Comparison of ENCODE assay signal across 1 cellular context in the genomic region with DNA sequence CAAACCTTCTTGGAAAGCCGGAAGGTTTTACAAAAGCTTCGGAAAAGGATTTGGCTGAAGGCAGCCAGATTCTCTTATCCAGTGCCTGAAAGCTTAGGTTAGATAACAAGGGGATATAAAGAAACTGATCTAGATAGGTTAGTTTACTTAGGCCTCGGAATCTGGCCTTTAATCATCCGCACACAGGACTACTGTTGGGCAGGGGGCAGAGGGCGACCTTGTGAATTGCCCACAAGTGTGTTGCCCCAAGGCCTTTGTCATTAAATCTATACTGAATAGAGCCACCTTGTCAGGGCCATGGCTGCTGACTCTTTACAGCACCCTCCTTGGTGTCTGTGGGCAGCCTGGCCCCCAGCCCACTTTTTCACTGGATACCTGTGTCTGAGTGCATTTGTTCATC.
TF ChIP-seq lines count a peak whose summit lies in the region.

No MANE protein-coding gene starts in this region.

TF ChIP-seq in GM23338, 12 proteins besides CTCF, POLR2A, EP300 and RAD21:
- TF ChIP-seq, protein P1, sequence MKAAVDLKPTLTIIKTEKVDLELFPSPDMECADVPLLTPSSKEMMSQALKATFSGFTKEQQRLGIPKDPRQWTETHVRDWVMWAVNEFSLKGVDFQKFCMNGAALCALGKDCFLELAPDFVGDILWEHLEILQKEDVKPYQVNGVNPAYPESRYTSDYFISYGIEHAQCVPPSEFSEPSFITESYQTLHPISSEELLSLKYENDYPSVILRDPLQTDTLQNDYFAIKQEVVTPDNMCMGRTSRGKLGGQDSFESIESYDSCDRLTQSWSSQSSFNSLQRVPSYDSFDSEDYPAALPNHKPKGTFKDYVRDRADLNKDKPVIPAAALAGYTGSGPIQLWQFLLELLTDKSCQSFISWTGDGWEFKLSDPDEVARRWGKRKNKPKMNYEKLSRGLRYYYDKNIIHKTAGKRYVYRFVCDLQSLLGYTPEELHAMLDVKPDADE (IDR thresholded peaks at IDR 0.05) = no peak
- TF ChIP-seq STAT1 (IDR thresholded peaks at IDR 0.05; ENCODE audit: unreplicated experiment) (no peak), POLR2AphosphoS5 (IDR thresholded peaks at IDR 0.05; ENCODE audit: low read depth) (no peak), CREB1 (CRISPR knock-in tag; IDR thresholded peaks at IDR 0.05; ENCODE audit: low read depth) (no peak), EZH2 (IDR thresholded peaks at IDR 0.05; ENCODE audit: low read depth, unreplicated experiment) (no peak), ZNF114 (CRISPR knock-in tag; IDR thresholded peaks at IDR 0.05) (no peak), ZNF331 (CRISPR knock-in tag; IDR thresholded peaks at IDR 0.05; ENCODE audit: low read depth) (no peak), EZH2phosphoT487 (IDR thresholded peaks at IDR 0.05; ENCODE audit: unreplicated experiment) (no peak), NANOG (IDR thresholded peaks at IDR 0.05; ENCODE audit: borderline replicate concordance) (no peak), JUNB (IDR thresholded peaks at IDR 0.05; ENCODE audit: unreplicated experiment) (no peak)
- TF ChIP-seq, protein P2, sequence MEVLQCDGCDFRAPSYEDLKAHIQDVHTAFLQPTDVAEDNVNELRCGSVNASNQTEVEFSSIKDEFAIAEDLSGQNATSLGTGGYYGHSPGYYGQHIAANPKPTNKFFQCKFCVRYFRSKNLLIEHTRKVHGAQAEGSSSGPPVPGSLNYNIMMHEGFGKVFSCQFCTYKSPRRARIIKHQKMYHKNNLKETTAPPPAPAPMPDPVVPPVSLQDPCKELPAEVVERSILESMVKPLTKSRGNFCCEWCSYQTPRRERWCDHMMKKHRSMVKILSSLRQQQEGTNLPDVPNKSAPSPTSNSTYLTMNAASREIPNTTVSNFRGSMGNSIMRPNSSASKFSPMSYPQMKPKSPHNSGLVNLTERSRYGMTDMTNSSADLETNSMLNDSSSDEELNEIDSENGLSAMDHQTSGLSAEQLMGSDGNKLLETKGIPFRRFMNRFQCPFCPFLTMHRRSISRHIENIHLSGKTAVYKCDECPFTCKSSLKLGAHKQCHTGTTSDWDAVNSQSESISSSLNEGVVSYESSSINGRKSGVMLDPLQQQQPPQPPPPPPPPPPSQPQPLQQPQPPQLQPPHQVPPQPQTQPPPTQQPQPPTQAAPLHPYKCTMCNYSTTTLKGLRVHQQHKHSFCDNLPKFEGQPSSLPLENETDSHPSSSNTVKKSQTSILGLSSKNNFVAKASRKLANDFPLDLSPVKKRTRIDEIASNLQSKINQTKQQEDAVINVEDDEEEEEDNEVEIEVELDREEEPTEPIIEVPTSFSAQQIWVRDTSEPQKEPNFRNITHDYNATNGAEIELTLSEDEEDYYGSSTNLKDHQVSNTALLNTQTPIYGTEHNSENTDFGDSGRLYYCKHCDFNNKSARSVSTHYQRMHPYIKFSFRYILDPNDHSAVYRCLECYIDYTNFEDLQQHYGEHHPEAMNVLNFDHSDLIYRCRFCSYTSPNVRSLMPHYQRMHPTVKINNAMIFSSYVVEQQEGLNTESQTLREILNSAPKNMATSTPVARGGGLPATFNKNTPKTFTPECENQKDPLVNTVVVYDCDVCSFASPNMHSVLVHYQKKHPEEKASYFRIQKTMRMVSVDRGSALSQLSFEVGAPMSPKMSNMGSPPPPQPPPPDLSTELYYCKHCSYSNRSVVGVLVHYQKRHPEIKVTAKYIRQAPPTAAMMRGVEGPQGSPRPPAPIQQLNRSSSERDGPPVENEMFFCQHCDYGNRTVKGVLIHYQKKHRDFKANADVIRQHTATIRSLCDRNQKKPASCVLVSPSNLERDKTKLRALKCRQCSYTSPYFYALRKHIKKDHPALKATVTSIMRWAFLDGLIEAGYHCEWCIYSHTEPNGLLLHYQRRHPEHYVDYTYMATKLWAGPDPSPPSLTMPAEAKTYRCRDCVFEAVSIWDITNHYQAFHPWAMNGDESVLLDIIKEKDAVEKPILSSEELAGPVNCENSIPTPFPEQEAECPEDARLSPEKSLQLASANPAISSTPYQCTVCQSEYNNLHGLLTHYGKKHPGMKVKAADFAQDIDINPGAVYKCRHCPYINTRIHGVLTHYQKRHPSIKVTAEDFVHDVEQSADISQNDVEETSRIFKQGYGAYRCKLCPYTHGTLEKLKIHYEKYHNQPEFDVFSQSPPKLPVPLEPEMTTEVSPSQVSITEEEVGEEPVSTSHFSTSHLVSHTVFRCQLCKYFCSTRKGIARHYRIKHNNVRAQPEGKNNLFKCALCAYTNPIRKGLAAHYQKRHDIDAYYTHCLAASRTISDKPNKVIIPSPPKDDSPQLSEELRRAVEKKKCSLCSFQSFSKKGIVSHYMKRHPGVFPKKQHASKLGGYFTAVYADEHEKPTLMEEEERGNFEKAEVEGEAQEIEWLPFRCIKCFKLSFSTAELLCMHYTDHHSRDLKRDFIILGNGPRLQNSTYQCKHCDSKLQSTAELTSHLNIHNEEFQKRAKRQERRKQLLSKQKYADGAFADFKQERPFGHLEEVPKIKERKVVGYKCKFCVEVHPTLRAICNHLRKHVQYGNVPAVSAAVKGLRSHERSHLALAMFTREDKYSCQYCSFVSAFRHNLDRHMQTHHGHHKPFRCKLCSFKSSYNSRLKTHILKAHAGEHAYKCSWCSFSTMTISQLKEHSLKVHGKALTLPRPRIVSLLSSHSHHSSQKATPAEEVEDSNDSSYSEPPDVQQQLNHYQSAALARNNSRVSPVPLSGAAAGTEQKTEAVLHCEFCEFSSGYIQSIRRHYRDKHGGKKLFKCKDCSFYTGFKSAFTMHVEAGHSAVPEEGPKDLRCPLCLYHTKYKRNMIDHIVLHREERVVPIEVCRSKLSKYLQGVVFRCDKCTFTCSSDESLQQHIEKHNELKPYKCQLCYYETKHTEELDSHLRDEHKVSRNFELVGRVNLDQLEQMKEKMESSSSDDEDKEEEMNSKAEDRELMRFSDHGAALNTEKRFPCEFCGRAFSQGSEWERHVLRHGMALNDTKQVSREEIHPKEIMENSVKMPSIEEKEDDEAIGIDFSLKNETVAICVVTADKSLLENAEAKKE (CRISPR knock-in tag; IDR thresholded peaks at IDR 0.05) = no peak
- TF ChIP-seq, protein P3, sequence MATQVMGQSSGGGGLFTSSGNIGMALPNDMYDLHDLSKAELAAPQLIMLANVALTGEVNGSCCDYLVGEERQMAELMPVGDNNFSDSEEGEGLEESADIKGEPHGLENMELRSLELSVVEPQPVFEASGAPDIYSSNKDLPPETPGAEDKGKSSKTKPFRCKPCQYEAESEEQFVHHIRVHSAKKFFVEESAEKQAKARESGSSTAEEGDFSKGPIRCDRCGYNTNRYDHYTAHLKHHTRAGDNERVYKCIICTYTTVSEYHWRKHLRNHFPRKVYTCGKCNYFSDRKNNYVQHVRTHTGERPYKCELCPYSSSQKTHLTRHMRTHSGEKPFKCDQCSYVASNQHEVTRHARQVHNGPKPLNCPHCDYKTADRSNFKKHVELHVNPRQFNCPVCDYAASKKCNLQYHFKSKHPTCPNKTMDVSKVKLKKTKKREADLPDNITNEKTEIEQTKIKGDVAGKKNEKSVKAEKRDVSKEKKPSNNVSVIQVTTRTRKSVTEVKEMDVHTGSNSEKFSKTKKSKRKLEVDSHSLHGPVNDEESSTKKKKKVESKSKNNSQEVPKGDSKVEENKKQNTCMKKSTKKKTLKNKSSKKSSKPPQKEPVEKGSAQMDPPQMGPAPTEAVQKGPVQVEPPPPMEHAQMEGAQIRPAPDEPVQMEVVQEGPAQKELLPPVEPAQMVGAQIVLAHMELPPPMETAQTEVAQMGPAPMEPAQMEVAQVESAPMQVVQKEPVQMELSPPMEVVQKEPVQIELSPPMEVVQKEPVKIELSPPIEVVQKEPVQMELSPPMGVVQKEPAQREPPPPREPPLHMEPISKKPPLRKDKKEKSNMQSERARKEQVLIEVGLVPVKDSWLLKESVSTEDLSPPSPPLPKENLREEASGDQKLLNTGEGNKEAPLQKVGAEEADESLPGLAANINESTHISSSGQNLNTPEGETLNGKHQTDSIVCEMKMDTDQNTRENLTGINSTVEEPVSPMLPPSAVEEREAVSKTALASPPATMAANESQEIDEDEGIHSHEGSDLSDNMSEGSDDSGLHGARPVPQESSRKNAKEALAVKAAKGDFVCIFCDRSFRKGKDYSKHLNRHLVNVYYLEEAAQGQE (IDR thresholded peaks at IDR 0.05; ENCODE audit: unreplicated experiment) = no peak
